In the genomic region with DNA sequence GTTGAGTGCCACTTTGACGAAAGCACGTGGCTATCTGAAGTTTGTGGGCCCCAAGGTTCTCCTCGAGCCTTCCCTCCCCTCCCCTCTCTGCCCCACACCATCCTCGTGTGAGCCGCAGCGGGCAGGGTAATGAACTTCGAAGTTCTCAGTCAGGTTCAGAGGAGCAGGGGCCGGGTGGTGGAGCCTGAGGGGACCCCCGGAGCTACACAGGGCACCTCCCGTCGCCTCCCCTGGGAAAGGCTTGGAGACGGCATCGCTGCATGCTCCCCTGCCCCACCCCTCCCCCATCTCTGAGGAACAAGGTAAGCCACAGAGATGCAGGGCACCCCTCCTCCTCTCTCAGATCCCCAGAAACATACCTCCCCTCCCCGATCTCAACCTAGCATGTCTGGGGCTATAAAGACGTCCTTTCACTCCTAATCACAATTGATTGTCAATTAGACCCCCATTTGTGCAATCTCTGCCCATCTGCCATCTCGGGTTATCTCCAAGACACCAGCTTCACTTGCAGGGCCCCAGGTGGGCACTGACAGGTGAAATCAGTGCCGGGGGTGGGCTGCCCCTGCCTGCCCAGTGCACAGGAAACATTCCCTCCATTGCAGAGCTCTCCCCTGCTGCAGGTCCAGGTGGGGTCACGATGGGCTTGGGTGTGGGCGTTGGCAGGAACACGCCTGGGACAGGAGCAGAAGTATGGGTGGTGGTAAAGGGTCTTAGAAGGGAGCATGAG, we compare ENCODE assay signal across 17 cellular contexts.
"Had no signal": no experiment of that assay in that cellular context is flagged by ENCODE, and none has a peak within 500 bp of the region (broad histone marks: within the 10 kb centered on the region; RNA-seq: fewer than 3 reads in every experiment).

No MANE protein-coding gene starts in this region.

- DNase-seq: activated CD4-positive, alpha-beta T cell treated with anti-CD3 and anti-CD28 coated beads for 36 hours; activated effector memory CD4-positive, alpha-beta T cell treated with Interleukin-2 at 50 U/mL for 16 hours; amygdala; dermis blood vessel endothelial cell; occipital lobe; stimulated activated CD4-positive, alpha-beta T cell treated with anti-CD3 and anti-CD28 coated beads, Interleukin-12 subunit alpha, Interleukin-12 subunit beta, amount 100 ng/mL, for 4 hours; stimulated activated naive CD4-positive, alpha-beta T cell treated with Interleukin-2 at 50 U/mL for 16 hours; T-cell; T1000 had no signal

- H3K27ac Mint-ChIP-seq: activated CD4-positive, alpha-beta T cell treated with anti-CD3 and anti-CD28 coated beads for 36 hours; activated naive CD8-positive, alpha-beta T cell; endodermal cell; natural killer cell treated with Interleukin-12 subunit alpha and Interleukin-12 subunit beta and Interleukin-15 and Interleukin-18, amount 100 ng/mL, for 72 hours; T-cell; type B pancreatic cell had no signal

- H3K9me3 Mint-ChIP-seq: memory B cell; natural killer cell treated with Interleukin-12 subunit alpha and Interleukin-12 subunit beta and Interleukin-15 and Interleukin-18, amount 100 ng/mL, for 72 hours; T-cell; type B pancreatic cell had no signal

- H3K36me3 Mint-ChIP-seq: activated naive CD8-positive, alpha-beta T cell; brain; memory B cell; natural killer cell treated with Interleukin-12 subunit alpha and Interleukin-12 subunit beta and Interleukin-15 and Interleukin-18, amount 100 ng/mL, for 72 hours; T-cell; type B pancreatic cell had no signal

- ATAC-seq: activated CD4-positive, alpha-beta T cell treated with anti-CD3 and anti-CD28 coated beads for 36 hours; activated CD8-positive, alpha-beta T cell treated with anti-CD3 and anti-CD28 coated beads, Interleukin-2, amount 10 ng/mL, durations not matched to agents 7 days and 5 days; natural killer cell treated with Interleukin-12 subunit alpha and Interleukin-12 subunit beta and Interleukin-15 and Interleukin-18, amount 100 ng/mL, for 72 hours; psoas muscle; T-cell had no signal

- H3K4me1 Mint-ChIP-seq: endodermal cell, memory B cell had no signal

- H3K4me3 Mint-ChIP-seq: activated CD4-positive, alpha-beta T cell treated with anti-CD3 and anti-CD28 coated beads for 36 hours; activated CD8-positive, alpha-beta T cell treated with anti-CD3 and anti-CD28 coated beads, Interleukin-2, amount 10 ng/mL, durations not matched to agents 7 days and 5 days; activated naive CD8-positive, alpha-beta T cell; endodermal cell; memory B cell; natural killer cell treated with Interleukin-12 subunit alpha and Interleukin-12 subunit beta and Interleukin-15 and Interleukin-18, amount 100 ng/mL, for 72 hours; type B pancreatic cell had no signal
